ENCODE assay signal across 8 cellular contexts in the genomic region with DNA sequence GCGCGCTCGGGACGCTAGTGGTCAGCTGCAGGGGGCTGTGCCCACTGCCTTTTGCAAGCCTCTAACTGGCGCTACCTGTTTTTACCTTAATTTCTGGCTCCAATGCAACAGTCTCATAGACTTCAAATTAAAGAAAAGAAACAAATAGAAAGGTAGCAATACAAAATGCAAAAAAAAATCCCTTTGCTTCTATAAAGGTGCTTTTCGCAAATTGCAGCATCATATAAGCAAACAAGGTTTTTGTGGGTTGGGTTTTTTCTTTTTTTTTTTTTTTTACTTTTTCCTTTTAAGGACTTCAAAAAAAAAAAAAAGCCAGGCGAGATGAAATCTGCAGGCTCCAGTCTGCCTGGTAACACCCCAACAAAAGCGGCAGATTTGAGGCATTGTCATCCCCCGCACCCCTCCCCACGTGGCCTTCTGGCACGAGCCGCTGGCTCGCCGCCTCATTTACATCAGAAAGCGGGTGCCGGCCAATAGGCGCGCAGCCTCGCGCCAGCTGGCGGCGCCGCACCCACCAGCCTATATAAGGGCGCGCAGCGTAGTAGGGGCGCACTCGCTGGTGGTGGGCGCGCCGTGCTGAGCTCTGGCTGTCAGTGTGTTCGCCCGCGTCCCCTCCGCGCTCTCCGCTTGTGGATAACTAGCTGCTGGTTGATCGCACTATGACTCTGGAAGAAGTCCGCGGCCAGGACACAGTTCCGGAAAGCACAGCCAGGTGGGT. TPM values are rescaled to one million over a fixed set of nuclear protein-coding genes. Genes with fewer than 3 reads are reported as not detected.
DNase-seq lines count a peak whose midpoint lies in the region; TF ChIP-seq lines count a peak whose summit lies in the region.

A gene with protein sequence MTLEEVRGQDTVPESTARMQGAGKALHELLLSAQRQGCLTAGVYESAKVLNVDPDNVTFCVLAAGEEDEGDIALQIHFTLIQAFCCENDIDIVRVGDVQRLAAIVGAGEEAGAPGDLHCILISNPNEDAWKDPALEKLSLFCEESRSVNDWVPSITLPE (plus strand): TSS at position 550 of the 718 bp plus-strand sequence. CDS start 110 bp downstream, at position 660.

- peaks cover 3% of the 10 kb centered on the region; the same call in 1 of the 2 replicates for H3K9me3 ChIP-seq in AG04450 (ENCODE audit: control insufficient read depth, insufficient read depth, low read length)

- POLR2A ChIA-PET in AG04450 (lab: Yijun Ruan, JAX): no interaction called here

- H3K4me3 ChIP-seq in AG04450 (ENCODE audit: low read depth, low read length) (peak within 1 kb of the TSS; percentile 46), fibroblast of villous mesenchyme (ENCODE audit: low read depth, low read length) (peak within 1 kb of the TSS; percentile 91)

- no peaks in the 10 kb centered on the region for H3K36me3 Mint-ChIP-seq in neural crest cell (ENCODE audit: low read depth)
- peaks cover 4% of the 10 kb centered on the region for H3K36me3 Mint-ChIP-seq in stimulated activated naive CD8-positive, alpha-beta T cell treated with anti-CD3 and anti-CD28 coated beads, Interleukin-15, Interleukin-2, amounts not matched to agents 100 ng/mL and 50 ng/mL, for 24 hours (ENCODE audit: low read depth)

- H3K4me3 Mint-ChIP-seq in neural crest cell: peak within 1 kb of the TSS; percentile 93
- peak within 1 kb of the TSS; percentile 84 for H3K4me3 Mint-ChIP-seq in stimulated activated naive CD8-positive, alpha-beta T cell treated with anti-CD3 and anti-CD28 coated beads, Interleukin-15, Interleukin-2, amounts not matched to agents 100 ng/mL and 50 ng/mL, for 24 hours

- H3K9me3 Mint-ChIP-seq in neural crest cell: no peaks in the 10 kb centered on the region
- H3K9me3 Mint-ChIP-seq in stimulated activated naive CD8-positive, alpha-beta T cell treated with anti-CD3 and anti-CD28 coated beads, Interleukin-15, Interleukin-2, amounts not matched to agents 100 ng/mL and 50 ng/mL, for 24 hours: no peaks in the 10 kb centered on the region

- H3K4me1 Mint-ChIP-seq in neural crest cell: peaks cover 37% of the 10 kb centered on the region
- peaks cover 44% of the 10 kb centered on the region for H3K4me1 Mint-ChIP-seq in stimulated activated naive CD8-positive, alpha-beta T cell treated with anti-CD3 and anti-CD28 coated beads, Interleukin-15, Interleukin-2, amounts not matched to agents 100 ng/mL and 50 ng/mL, for 24 hours (ENCODE audit: low read depth)

- H3K27me3 ChIP-seq in AG04450 (ENCODE audit: control insufficient read depth, insufficient read depth, low read length): peaks cover 40% of the 10 kb centered on the region

- TF ChIP-seq CTCF in AG04450 (IDR thresholded peaks at IDR 0.05; ENCODE audit: low read depth, low read length): no peak
- TF ChIP-seq CTCF in fibroblast of villous mesenchyme (IDR thresholded peaks at IDR 0.05; ENCODE audit: insufficient read depth, low read depth, low read length): no peak
- TF ChIP-seq CTCF in neural crest cell (conservative IDR thresholded peaks at IDR 0.05): no peak

- in situ Hi-C loops in KBM-7 (cut with MboI; ENCODE audit: low pct_unique_long_range_greater_than_20kb, low sequenced_read_pairs): loop anchor here (10.0 kb wide), 1 partner anchor 500 kb away; no protein-coding TSS in a partner anchor

- CTCF ChIA-PET in AG04450 (lab: Charles Lee): interaction anchor here (0.7 to 7.2 kb wide), 3 partner anchors 61 to 498 kb away, joined by 3 to 187 read pairs (median 4); no protein-coding TSS in a partner anchor

- H3K27ac ChIP-seq in AG04450 (ENCODE audit: low read depth, low read length): no peak within 1 kb of the TSS

- DNase-seq in AG04450 (ENCODE audit: low read depth, low spot score) (peak; percentile 13), GM19238 (ENCODE audit: insufficient read length, low spot score) (peak; percentile 58), KBM-7 (peak; percentile 64), RPMI8226 (peak; percentile 85), activated gamma-delta T cell (lab: John Stamatoyannopoulos, UW) (peak; percentile 66), fibroblast of villous mesenchyme (ENCODE audit: low read depth) (peak; percentile 92), neural crest cell (ENCODE audit: low read depth, low spot score) (peak; percentile 69)

- H3K27me3 Mint-ChIP-seq in neural crest cell (ENCODE audit: low read depth): peaks cover 89% of the 10 kb centered on the region
- peaks cover 25% of the 10 kb centered on the region for H3K27me3 Mint-ChIP-seq in stimulated activated naive CD8-positive, alpha-beta T cell treated with anti-CD3 and anti-CD28 coated beads, Interleukin-15, Interleukin-2, amounts not matched to agents 100 ng/mL and 50 ng/mL, for 24 hours

- H3K27ac Mint-ChIP-seq in neural crest cell (ENCODE audit: unreplicated experiment): peak within 1 kb of the TSS; percentile 75
- H3K27ac Mint-ChIP-seq in stimulated activated naive CD8-positive, alpha-beta T cell treated with anti-CD3 and anti-CD28 coated beads, Interleukin-15, Interleukin-2, amounts not matched to agents 100 ng/mL and 50 ng/mL, for 24 hours: peak within 1 kb of the TSS; percentile 72

RNA-seq across cellular contexts. Expression of the gene that starts here (rescaled TPM):
- polyA plus RNA-seq in AG04450 (2011; rRNA removed): 0.07 TPM in 1 of 2 replicates, not detected in the other
- polyA minus RNA-seq in AG04450 (2011; rRNA and poly(A)+ RNA removed): not detected in 2 replicates
- 0.43 and 0.64 TPM in 2 replicates for total RNA-seq in fibroblast of villous mesenchyme
- 11.9 and 13.3 TPM in 2 replicates for total RNA-seq in neural crest cell

Comparison
In these comparisons a context has a peak if more than half of its experiments do, and no peak if none do; other contexts are left out.
1. Peak in DNase-seq and H3K4me3 ChIP-seq in AG04450; RNA of the gene not detected or under 1 TPM.
2. Peak in DNase-seq and H3K4me3 ChIP-seq in fibroblast of villous mesenchyme; RNA of the gene not detected or under 1 TPM.
3. DNase-seq: peak in every context shown above with its lines; median percentile 92 in fibroblast of villous mesenchyme; 85 in RPMI8226; 69 in neural crest cell; 66 in activated gamma-delta T cell; 64 in KBM-7; 58 in GM19238; 13 in AG04450.